1 cellular context compared by ENCODE assay signal in the genomic region with DNA sequence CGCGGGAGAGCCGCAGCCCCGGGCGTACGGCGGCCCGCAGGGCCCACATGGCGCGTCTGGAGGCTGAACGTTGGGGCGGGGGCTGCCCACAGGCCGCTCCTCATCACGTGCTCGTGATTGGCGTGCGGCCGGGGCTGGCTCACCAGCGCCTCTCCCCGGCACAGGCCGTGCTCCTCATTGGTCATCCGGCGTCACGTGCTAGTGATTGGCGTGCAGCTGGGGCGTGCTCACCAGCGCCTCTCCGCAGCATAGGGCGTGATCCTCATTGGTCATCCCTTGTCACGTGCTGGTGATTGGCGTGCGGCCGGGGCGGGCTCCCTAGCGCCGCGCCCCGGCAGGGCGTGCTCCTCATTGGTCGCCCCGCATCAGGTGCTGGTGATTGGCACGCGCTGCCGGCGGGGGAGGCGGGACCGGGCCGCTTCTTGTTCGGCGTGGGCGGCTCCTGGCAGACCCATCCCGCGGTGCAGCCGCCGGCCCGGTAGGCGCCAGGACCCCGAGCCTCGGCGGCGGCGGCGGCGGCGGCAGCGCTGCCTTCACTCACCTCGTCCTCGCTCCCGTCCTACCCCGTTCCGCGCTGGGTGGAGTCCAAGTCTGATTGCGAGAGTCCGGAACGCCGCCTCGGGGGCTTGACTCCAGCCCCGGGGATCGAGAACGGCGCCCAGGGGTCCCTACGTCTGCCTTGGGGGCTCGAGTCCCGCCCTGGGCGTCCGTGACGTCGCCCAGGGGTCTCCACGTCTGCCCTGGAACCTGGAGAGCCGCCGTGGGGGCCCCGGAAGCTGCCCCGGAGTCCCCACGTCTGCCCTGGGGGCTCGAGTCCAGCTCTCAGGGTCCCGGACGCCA.
TF ChIP-seq lines count a peak whose summit lies in the region.

Gene GTPBP6, minus strand, starts transcription at position 58 of the 840 bp plus-strand sequence. Its CDS starts 9 bp downstream, at position 49.

TF ChIP-seq in GM12878, 131 proteins besides CTCF, POLR2A, EP300 and RAD21 (continued from another document):
- TF ChIP-seq BACH1 (IDR thresholded peaks at IDR 0.05; ENCODE audit: borderline replicate concordance) = peak; percentile 61; the same call in 1 of the 2 replicates
- peak; percentile 100 for TF ChIP-seq PKNOX1 (IDR thresholded peaks at IDR 0.05)
- TF ChIP-seq, protein P1, sequence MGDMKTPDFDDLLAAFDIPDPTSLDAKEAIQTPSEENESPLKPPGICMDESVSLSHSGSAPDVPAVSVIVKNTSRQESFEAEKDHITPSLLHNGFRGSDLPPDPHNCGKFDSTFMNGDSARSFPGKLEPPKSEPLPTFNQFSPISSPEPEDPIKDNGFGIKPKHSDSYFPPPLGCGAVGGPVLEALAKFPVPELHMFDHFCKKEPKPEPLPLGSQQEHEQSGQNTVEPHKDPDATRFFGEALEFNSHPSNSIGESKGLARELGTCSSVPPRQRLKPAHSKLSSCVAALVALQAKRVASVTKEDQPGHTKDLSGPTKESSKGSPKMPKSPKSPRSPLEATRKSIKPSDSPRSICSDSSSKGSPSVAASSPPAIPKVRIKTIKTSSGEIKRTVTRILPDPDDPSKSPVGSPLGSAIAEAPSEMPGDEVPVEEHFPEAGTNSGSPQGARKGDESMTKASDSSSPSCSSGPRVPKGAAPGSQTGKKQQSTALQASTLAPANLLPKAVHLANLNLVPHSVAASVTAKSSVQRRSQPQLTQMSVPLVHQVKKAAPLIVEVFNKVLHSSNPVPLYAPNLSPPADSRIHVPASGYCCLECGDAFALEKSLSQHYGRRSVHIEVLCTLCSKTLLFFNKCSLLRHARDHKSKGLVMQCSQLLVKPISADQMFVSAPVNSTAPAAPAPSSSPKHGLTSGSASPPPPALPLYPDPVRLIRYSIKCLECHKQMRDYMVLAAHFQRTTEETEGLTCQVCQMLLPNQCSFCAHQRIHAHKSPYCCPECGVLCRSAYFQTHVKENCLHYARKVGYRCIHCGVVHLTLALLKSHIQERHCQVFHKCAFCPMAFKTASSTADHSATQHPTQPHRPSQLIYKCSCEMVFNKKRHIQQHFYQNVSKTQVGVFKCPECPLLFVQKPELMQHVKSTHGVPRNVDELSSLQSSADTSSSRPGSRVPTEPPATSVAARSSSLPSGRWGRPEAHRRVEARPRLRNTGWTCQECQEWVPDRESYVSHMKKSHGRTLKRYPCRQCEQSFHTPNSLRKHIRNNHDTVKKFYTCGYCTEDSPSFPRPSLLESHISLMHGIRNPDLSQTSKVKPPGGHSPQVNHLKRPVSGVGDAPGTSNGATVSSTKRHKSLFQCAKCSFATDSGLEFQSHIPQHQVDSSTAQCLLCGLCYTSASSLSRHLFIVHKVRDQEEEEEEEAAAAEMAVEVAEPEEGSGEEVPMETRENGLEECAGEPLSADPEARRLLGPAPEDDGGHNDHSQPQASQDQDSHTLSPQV (IDR thresholded peaks at IDR 0.05) = 0 out of 2 replicates have a peak, but pooled peaks have one; percentile 20
- TF ChIP-seq ZNF217 (IDR thresholded peaks at IDR 0.05) = peak; percentile 21; the same call in 1 of the 2 replicates
- no peak for TF ChIP-seq KLF5 (IDR thresholded peaks at IDR 0.05; ENCODE audit: partially characterized antibody)
- TF ChIP-seq BMI1 (IDR thresholded peaks at IDR 0.05; ENCODE audit: borderline replicate concordance) = no peak
- TF ChIP-seq DPF2 (IDR thresholded peaks at IDR 0.05) = peak; percentile 100
- peak; percentile 71; the same call in 2 of the 3 replicates for TF ChIP-seq POU2F2 (IDR thresholded peaks at IDR 0.05; ENCODE audit: borderline replicate concordance, low read depth, low read length)
- TF ChIP-seq YY1 (IDR thresholded peaks at IDR 0.05; ENCODE audit: low read depth, low read length) = peak; percentile 33; the same call in 1 of the 2 replicates
- TF ChIP-seq, protein P2, sequence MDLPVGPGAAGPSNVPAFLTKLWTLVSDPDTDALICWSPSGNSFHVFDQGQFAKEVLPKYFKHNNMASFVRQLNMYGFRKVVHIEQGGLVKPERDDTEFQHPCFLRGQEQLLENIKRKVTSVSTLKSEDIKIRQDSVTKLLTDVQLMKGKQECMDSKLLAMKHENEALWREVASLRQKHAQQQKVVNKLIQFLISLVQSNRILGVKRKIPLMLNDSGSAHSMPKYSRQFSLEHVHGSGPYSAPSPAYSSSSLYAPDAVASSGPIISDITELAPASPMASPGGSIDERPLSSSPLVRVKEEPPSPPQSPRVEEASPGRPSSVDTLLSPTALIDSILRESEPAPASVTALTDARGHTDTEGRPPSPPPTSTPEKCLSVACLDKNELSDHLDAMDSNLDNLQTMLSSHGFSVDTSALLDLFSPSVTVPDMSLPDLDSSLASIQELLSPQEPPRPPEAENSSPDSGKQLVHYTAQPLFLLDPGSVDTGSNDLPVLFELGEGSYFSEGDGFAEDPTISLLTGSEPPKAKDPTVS (IDR thresholded peaks at IDR 0.05; ENCODE audit: low read depth, low read length) = no peak
- peak; percentile 32; the same call in 1 of the 2 replicates for TF ChIP-seq MXI1 (IDR thresholded peaks at IDR 0.05; ENCODE audit: low read depth, low read length)
- TF ChIP-seq, protein P3, sequence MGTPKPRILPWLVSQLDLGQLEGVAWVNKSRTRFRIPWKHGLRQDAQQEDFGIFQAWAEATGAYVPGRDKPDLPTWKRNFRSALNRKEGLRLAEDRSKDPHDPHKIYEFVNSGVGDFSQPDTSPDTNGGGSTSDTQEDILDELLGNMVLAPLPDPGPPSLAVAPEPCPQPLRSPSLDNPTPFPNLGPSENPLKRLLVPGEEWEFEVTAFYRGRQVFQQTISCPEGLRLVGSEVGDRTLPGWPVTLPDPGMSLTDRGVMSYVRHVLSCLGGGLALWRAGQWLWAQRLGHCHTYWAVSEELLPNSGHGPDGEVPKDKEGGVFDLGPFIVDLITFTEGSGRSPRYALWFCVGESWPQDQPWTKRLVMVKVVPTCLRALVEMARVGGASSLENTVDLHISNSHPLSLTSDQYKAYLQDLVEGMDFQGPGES (IDR thresholded peaks at IDR 0.05) = peak; percentile 98
- TF ChIP-seq PML (IDR thresholded peaks at IDR 0.05; ENCODE audit: low read length) = 0 out of 2 replicates have a peak, but pooled peaks have one; percentile 26
- TF ChIP-seq BCL3 (IDR thresholded peaks at IDR 0.05; ENCODE audit: borderline replicate concordance, insufficient read depth, low read depth, low read length, poor library complexity, severe bottlenecking) = peak; percentile 61
- TF ChIP-seq, protein P4, sequence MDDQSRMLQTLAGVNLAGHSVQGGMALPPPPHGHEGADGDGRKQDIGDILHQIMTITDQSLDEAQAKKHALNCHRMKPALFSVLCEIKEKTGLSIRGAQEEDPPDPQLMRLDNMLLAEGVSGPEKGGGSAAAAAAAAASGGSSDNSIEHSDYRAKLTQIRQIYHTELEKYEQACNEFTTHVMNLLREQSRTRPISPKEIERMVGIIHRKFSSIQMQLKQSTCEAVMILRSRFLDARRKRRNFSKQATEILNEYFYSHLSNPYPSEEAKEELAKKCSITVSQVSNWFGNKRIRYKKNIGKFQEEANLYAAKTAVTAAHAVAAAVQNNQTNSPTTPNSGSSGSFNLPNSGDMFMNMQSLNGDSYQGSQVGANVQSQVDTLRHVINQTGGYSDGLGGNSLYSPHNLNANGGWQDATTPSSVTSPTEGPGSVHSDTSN (IDR thresholded peaks at IDR 0.05; ENCODE audit: insufficient replicate concordance, low read depth, low read length) = peak; percentile 98
- TF ChIP-seq IKZF1 (conservative IDR thresholded peaks at IDR 0.05) = 0 out of 2 replicates have a peak, but pooled peaks have one; percentile 12
- TF ChIP-seq RELA (IDR thresholded peaks at IDR 0.05; ENCODE audit: borderline replicate concordance, partially characterized antibody) = peak; percentile 99
- TF ChIP-seq GATAD2B (conservative IDR thresholded peaks at IDR 0.05; ENCODE audit: low read depth) = peak; percentile 69; the same call in 1 of the 2 replicates
- TF ChIP-seq E4F1 (IDR thresholded peaks at IDR 0.05; ENCODE audit: borderline replicate concordance, partially characterized antibody) = peak; percentile 33
- TF ChIP-seq RUNX3 (IDR thresholded peaks at IDR 0.05; ENCODE audit: low read length) = no peak; the same call in 1 of the 2 replicates
